ENCODE assay signal across 7 cellular contexts in the genomic region with DNA sequence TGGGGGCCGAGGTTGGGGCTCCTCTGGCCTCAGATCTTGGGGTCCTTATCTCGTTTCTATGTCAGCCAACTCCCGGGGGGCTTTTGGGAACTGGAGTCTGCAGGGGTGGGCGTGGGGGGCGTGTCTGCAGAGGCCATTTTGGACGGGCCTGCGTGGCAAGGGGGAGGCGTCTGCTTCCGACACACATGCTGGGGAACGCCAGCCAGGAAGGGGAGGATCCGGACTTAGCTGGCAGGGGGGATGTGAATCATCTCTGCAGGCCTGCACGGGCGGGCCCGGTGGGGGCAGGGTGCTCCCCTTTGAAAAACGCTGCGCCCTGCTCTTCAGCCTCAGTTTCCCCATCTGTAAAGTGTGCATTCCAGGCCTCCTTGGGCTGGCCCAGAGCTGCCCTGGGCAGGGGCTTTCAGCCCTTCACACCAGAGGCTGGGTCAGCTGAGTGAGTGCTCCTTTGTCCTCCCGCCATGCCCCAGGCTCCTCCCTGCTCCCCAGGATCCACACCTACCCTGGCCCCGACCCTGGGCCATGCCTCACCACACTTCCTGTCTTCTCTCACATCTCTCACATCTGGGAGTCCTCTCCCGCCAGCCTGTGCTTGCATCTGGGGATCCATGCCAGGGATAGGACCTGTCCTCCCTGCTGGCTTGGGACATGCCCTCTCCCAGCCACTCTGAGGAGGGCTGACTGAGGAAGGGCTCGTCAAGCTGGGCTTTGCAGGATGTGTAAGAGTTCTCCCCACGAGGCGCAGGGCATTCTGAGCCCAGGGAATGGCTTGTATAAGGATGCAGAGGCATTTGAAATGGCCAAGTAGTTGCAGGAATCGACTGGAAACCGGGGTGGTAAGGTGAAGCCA. TPM values are rescaled to one million over a fixed set of nuclear protein-coding genes. Genes with fewer than 3 reads are reported as not detected.
A peak's percentile ranks its signal among the peaks of the same experiment; 100 is the strongest.
DNase-seq lines count a peak whose midpoint lies in the region; ATAC-seq and TF ChIP-seq lines count a peak whose summit lies in the region.

No MANE protein-coding gene starts in this region.

- ATAC-seq in Right ventricle myocardium inferior = peak; percentile 58

- peaks cover 84% of the 10 kb centered on the region for H3K79me2 ChIP-seq in GM23248 (ENCODE audit: insufficient read depth)

- peak overlapping the region; percentile 91 for H3K9ac ChIP-seq in GM23248

- no peaks in the 10 kb centered on the region for H3K27me3 ChIP-seq in GM23248 (replicated peaks; ENCODE audit: insufficient read depth)
- H3K27me3 ChIP-seq in uterus = no peaks in the 10 kb centered on the region

- intact Hi-C loops in Right ventricle myocardium inferior (cut with DNase I) = loop anchor here (5.0 kb wide), 1 partner anchor 36 kb away; no protein-coding TSS in a partner anchor
- intact Hi-C loops in uterus (cut with DNase I; ENCODE audit: low total_unique reads) = no loop called here

- H3K27ac ChIP-seq in GM23248 (peak overlapping the region; percentile 97), uterus (peak overlapping the region; percentile 75 to 81)

- no peaks in the 10 kb centered on the region for H3K9me2 ChIP-seq in GM23248 (ENCODE audit: insufficient read depth)

- H3K4me1 ChIP-seq in GM23248 (ENCODE audit: insufficient read depth) (peaks cover 42% of the 10 kb centered on the region), uterus (peaks cover 0 to 15% of the 10 kb centered on the region in 2 donors)

- H2AFZ ChIP-seq in GM23248 = peak overlapping the region; percentile 36; the same call in 1 of the 2 replicates

- peak; percentile 99 for DNase-seq in GM23248
- DNase-seq in RPMI7951 (ENCODE audit: low read depth) = peak; percentile 95
- DNase-seq in activated naive CD4-positive, alpha-beta T cell treated with anti-CD3 and anti-CD28 coated beads, Interleukin-2, amount 50 U/mL, for 16 hours = peak; percentile 80
- peak; percentile 86 for DNase-seq in Right ventricle myocardium inferior (ENCODE audit: missing footprints)
- peak; percentile 77 for DNase-seq in pulmonary artery endothelial cell (ENCODE audit: low read depth, low spot score)
- DNase-seq in uterus = peak; percentile 90 to 92
- DNase-seq in mesenteric fat pad (ENCODE audit: low spot score) = no peak

- 9 to 15% methylated on average over 15 to 24 of the region's 24 CpGs for WGBS in GM23248 (ENCODE audit: low coverage in 1 of 2, low lambda C conversion rate in 2 of 2, missing lambda C conversion rate in 2 of 2), 2 experiments

- peak overlapping the region; percentile 99 for H3K4me2 ChIP-seq in GM23248 (ENCODE audit: unreplicated experiment)

- H3K4me3 ChIP-seq in GM23248 (peak overlapping the region; percentile 95), uterus (peak overlapping the region; percentile 11 to 78)

- in situ Hi-C loops in GM23248 (cut with MboI) = no loop called here

- H3K36me3 ChIP-seq in GM23248 (ENCODE audit: low read depth) (no peaks in the 10 kb centered on the region), uterus (no peaks in the 10 kb centered on the region)

- peak in 1 of 4 experiments; percentile 15 for TF ChIP-seq CTCF in uterus (IDR thresholded peaks at IDR 0.05)

- H4K20me1 ChIP-seq in GM23248 (ENCODE audit: insufficient read depth) = no peaks in the 10 kb centered on the region

- TF ChIP-seq POLR2A in uterus (IDR thresholded peaks at IDR 0.05) = peak in 1 of 2 donors; percentile 18

- H3K9me3 ChIP-seq in GM23248 (ENCODE audit: low read depth) (no peaks in the 10 kb centered on the region), uterus (no peaks in the 10 kb centered on the region)

- peaks cover 20% of the 10 kb centered on the region for H3F3A ChIP-seq in GM23248 (ENCODE audit: insufficient read depth)

RNA-seq across cellular contexts. Expression of gene FSCN1, which starts 3.7 kb away (rescaled TPM):
- total RNA-seq in GM23248 (2014; rRNA removed; shearing (Covaris generic)) = 410 and 423 TPM in 2 replicates
- polyA plus RNA-seq in GM23248 (2016; fragmentation: Nextera tagmentation; extraction: Ambion mirVana) = 183 and 201 TPM in 2 replicates
- total RNA-seq in RPMI7951 (2014; rRNA removed; shearing (Covaris generic)) = 78.6 and 103 TPM in 2 replicates
- total RNA-seq in Right ventricle myocardium inferior (12.9 TPM), pulmonary artery endothelial cell (322 and 410 TPM in 2 replicates), uterus (100 to 1,000 TPM in 1 of 4 donors, 10 to 100 TPM in 3; 27.1 to 175 (median 61.9) TPM), mesenteric fat pad (43.1 TPM)
